8 cellular contexts compared by ENCODE assay signal in the genomic region with DNA sequence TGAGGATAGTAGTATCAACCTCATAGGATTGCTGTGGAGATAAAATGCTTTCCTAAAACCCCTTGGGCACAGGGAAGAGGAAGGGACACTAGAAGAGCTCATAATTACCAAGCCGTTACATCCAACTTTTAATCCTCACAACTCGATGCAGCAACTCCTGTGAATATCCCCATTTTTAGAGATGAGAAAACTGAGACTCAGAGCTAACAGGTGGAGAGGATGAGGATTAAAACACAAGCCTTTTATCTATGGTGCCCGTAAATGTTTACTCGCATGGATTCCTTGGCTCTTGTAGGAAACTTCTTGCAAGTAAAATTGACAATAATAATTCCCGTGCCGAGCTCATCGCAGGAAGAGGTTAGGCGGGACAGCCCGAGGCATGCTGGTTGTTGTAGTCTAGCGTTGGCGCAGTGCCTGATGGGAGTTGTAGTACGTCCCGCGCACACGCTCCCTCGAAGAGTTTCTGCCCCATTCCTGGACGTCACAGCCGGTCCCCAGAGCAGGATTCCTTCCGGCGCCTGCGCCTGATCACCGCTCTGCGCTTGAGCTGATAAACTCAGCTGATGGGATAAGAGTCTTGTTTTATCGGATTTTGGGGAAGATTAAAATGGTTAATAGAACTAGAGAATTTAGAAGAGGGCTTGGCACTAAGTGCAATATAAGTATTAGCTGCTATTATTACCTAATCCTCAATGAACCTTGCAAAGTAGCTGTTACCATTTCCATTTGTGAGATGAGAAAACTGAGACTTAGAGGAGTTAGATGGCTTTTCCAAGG. TPM values are rescaled to one million over a fixed set of nuclear protein-coding genes. Genes with fewer than 3 reads are reported as not detected.
DNase-seq lines count a peak whose midpoint lies in the region; ATAC-seq and TF ChIP-seq lines count a peak whose summit lies in the region.

No MANE protein-coding gene starts in this region.

- H3K36me3 Mint-ChIP-seq in immature natural killer cell: no peaks in the 10 kb centered on the region

- TF ChIP-seq CTCF in WI38 (IDR thresholded peaks at IDR 0.05; ENCODE audit: low read depth, low read length): no peak
- TF ChIP-seq CTCF in cardiac fibroblast (IDR thresholded peaks at IDR 0.05; ENCODE audit: low read depth, low read length): no peak

- H3K27ac Mint-ChIP-seq in immature natural killer cell: peak overlapping the region; percentile 67 to 94 (median 91)

- no peaks in the 10 kb centered on the region for H3K9me3 Mint-ChIP-seq in immature natural killer cell

- H3K4me3 ChIP-seq in WI38 (ENCODE audit: low read depth, low read length): peak overlapping the region; percentile 59
- H3K4me3 ChIP-seq in cardiac fibroblast (replicated peaks in 1 of 2; ENCODE audit: low read depth in 2 of 2, low read length in 2 of 2): peak overlapping the region; percentile 50 to 59

- DNase-seq in AG08395 (ENCODE audit: low spot score) (peak; percentile 94), NCI-H2227 (lab: John Stamatoyannopoulos, UW; ENCODE audit: unreplicated experiment) (peak; percentile 94), cardiac fibroblast (ENCODE audit: low read depth in 2 of 2) (peak; percentile 98), immature natural killer cell (peak; percentile 80 to 81 (median 80)), smooth muscle cell of the brain vasculature (ENCODE audit: low read depth, low spot score) (peak; percentile 94)

- ATAC-seq in GM18909 (IDR thresholded peaks at IDR 0.05; ENCODE audit: poor library complexity, unreplicated experiment) (peak; percentile 74), HG03159 (IDR thresholded peaks at IDR 0.05; ENCODE audit: unreplicated experiment) (peak; percentile 77)

- peak overlapping the region; percentile 80 to 95 (median 85) for H3K4me3 Mint-ChIP-seq in immature natural killer cell

- peaks cover 50 to 51% of the 10 kb centered on the region in 2 donors for H3K4me1 Mint-ChIP-seq in immature natural killer cell

- peaks cover 1 to 24% (median 15%) of the 10 kb centered on the region in 3 donors for H3K27me3 Mint-ChIP-seq in immature natural killer cell (ENCODE audit: low read depth in 3 of 3)

RNA-seq across cellular contexts. Expression of a gene that starts 2.8 kb away (rescaled TPM):
- polyA plus RNA-seq in immature natural killer cell: 100 to 1,000 TPM; 112 to 189 (median 185) TPM

RNA-seq across cellular contexts. Expression of a gene that starts 37.7 kb away (rescaled TPM):
- polyA plus RNA-seq in immature natural killer cell: 10 to 100 TPM; 15.2 to 33.5 (median 19.7) TPM

Comparison
In these comparisons a context has a peak if more than half of its experiments do, and no peak if none do; other contexts are left out.
1. Peak in every context shown above with its lines: DNase-seq, ATAC-seq and H3K4me3 ChIP-seq.